8 cellular contexts compared by ENCODE assay signal in genomic region chr7:24979863-24980694, GRCh38. TPM values are rescaled to one million over a fixed set of nuclear protein-coding genes. Genes with fewer than 3 reads are reported as not detected.
DNase-seq lines count a peak whose midpoint lies in the region; ATAC-seq and TF ChIP-seq lines count a peak whose summit lies in the region.

TSS of gene OSBPL3 (minus strand) at chr7:24980178. CDS start at chr7:24892472, 87,706 bp downstream.

- peak within 1 kb of the TSS; percentile 97 for H3K27ac Mint-ChIP-seq in activated T-cell treated with anti-CD3 and anti-CD28 coated beads, Interleukin-2, amount 50 U/mL, for 24 hours

- intact Hi-C loops in esophagus muscularis mucosa (cut with DNase I), result loop anchor here (5.0 kb wide), 2 partner anchors 87 to 153 kb away; no protein-coding TSS in a partner anchor

- no peaks in the 10 kb centered on the region for H3K27me3 Mint-ChIP-seq in activated T-cell treated with anti-CD3 and anti-CD28 coated beads, Interleukin-2, amount 50 U/mL, for 24 hours

- H3K4me3 Mint-ChIP-seq in activated T-cell treated with anti-CD3 and anti-CD28 coated beads, Interleukin-2, amount 50 U/mL, for 24 hours, result peak within 1 kb of the TSS; percentile 87

- no peak for TF ChIP-seq EP300 in Ishikawa (IDR thresholded peaks at IDR 0.05; ENCODE audit: borderline replicate concordance)
- no peak for TF ChIP-seq EP300 in esophagus muscularis mucosa (IDR thresholded peaks at IDR 0.05)

- H3K4me1 ChIP-seq in esophagus muscularis mucosa, result peaks cover 13 to 29% (median 20%) of the 10 kb centered on the region in 4 donors

- H3K27me3 ChIP-seq in esophagus muscularis mucosa, result no peaks in the 10 kb centered on the region

- peaks cover 60% of the 10 kb centered on the region for H3K4me1 Mint-ChIP-seq in activated T-cell treated with anti-CD3 and anti-CD28 coated beads, Interleukin-2, amount 50 U/mL, for 24 hours (ENCODE audit: low read depth)

- no peaks in the 10 kb centered on the region for H3K9me3 Mint-ChIP-seq in activated T-cell treated with anti-CD3 and anti-CD28 coated beads, Interleukin-2, amount 50 U/mL, for 24 hours

- no peaks in the 10 kb centered on the region for H3K36me3 ChIP-seq in esophagus muscularis mucosa

- no peak for TF ChIP-seq RAD21 in Ishikawa (IDR thresholded peaks at IDR 0.05; ENCODE audit: low read depth)

- H3K9me3 ChIP-seq in esophagus muscularis mucosa, result no peaks in the 10 kb centered on the region

- peak; percentile 26 for TF ChIP-seq POLR2A in esophagus muscularis mucosa (IDR thresholded peaks at IDR 0.05; ENCODE audit: low read depth)

- DNase-seq in DMS153 (lab: John Stamatoyannopoulos, UW) (peak; percentile 91), OCI-M2 (lab: John Stamatoyannopoulos, UW; ENCODE audit: unreplicated experiment) (peak; percentile 63), esophagus muscularis mucosa (ENCODE audit: extremely low spot score) (peak; percentile 98), myocyte (ENCODE audit: low read depth) (peak; percentile 99)
- DNase-seq in activated T-cell treated with anti-CD3 and anti-CD28 coated beads, Interleukin-2, amount 50 U/mL, for 24 hours, result peak; percentile 98
- peak; percentile 91 to 92 for DNase-seq in stimulated activated CD8-positive, alpha-beta memory T cell treated with anti-CD3 and anti-CD28 coated beads, Interleukin-7, amount 100 ng/mL, for 4 hours (ENCODE audit: low read depth in 2 of 2)

- H3K36me3 Mint-ChIP-seq in activated T-cell treated with anti-CD3 and anti-CD28 coated beads, Interleukin-2, amount 50 U/mL, for 24 hours (ENCODE audit: low read depth), result peaks cover 37% of the 10 kb centered on the region

- peak; percentile 73 for ATAC-seq in GM21529 (IDR thresholded peaks at IDR 0.05; ENCODE audit: unreplicated experiment)

- WGBS in esophagus muscularis mucosa, result 2% methylated on average over 26 of the region's 81 CpGs

- peak within 1 kb of the TSS; percentile 89 to 93 (median 92) for H3K27ac ChIP-seq in esophagus muscularis mucosa (replicated peaks in 1 of 4)

- peak within 1 kb of the TSS; percentile 75 to 85 (median 78) for H3K4me3 ChIP-seq in esophagus muscularis mucosa

- TF ChIP-seq CTCF in esophagus muscularis mucosa (IDR thresholded peaks at IDR 0.05), result peak in 1 of 3 experiments; percentile 13

TF ChIP-seq in Ishikawa, 13 proteins besides CTCF, POLR2A, EP300 and RAD21:
- TF ChIP-seq TCF12 (IDR thresholded peaks at IDR 0.05; ENCODE audit: low read depth) (no peak), YY1 (IDR thresholded peaks at IDR 0.05; ENCODE audit: low read depth) (no peak), CREB1 (IDR thresholded peaks at IDR 0.05; ENCODE audit: low read depth) (peak; percentile 15; the same call in 1 of the 2 replicates), CEBPB (IDR thresholded peaks at IDR 0.05) (no peak), NFIC (IDR thresholded peaks at IDR 0.05) (no peak), MAX (IDR thresholded peaks at IDR 0.05) (peak; percentile 66; the same call in 1 of the 2 replicates), ZBTB7A (IDR thresholded peaks at IDR 0.05; ENCODE audit: low read depth) (peak; percentile 73; the same call in 1 of the 2 replicates), USF1 (IDR thresholded peaks at IDR 0.05) (no peak), EGR1 (IDR thresholded peaks at IDR 0.05) (0 out of 2 replicates have a peak, but pooled peaks have one; percentile 5), FOXM1 (IDR thresholded peaks at IDR 0.05; ENCODE audit: borderline replicate concordance, low read depth) (no peak), TEAD4 (IDR thresholded peaks at IDR 0.05) (0 out of 2 replicates have a peak, but pooled peaks have one; percentile 42), REST (IDR thresholded peaks at IDR 0.05; ENCODE audit: low read depth) (no peak), TAF1 (IDR thresholded peaks at IDR 0.05; ENCODE audit: low read depth) (peak; percentile 46)

RNA-seq across cellular contexts. Expression of gene OSBPL3, which starts in this region (rescaled TPM):
- 1 to 10 TPM; 2.6 to 4.6 (median 3.3) TPM for total RNA-seq in esophagus muscularis mucosa
- 48.8 and 63.2 TPM in 2 replicates for total RNA-seq in myocyte
- 27.8 TPM for polyA plus RNA-seq in myocyte (2012)

Comparison
In these comparisons a context has a peak if more than half of its experiments do, and no peak if none do; other contexts are left out.
1. Peak in every context shown above with its lines: DNase-seq, ATAC-seq, H3K4me3 ChIP-seq and H3K27ac ChIP-seq.